Comparison of ENCODE assay signal across 10 cellular contexts in genomic region chr15:57158589-57158988, GRCh38.
A peak's percentile ranks its signal among the peaks of the same experiment; 100 is the strongest.
DNase-seq lines count a peak whose midpoint lies in the region; FAIRE-seq and TF ChIP-seq lines count a peak whose summit lies in the region.
"Had no signal": no experiment of that assay in that cellular context is flagged by ENCODE, and none has a peak within 500 bp of the region (broad histone marks: within the 10 kb centered on the region; RNA-seq: fewer than 3 reads in every experiment).

No MANE protein-coding gene starts in this region.

- H3K27me3 Mint-ChIP-seq in neural progenitor cell (ENCODE audit: insufficient read depth, low read depth) = no peaks in the 10 kb centered on the region

- no peak overlapping the region for H3K27ac Mint-ChIP-seq in neural progenitor cell

- peak; percentile 47 for FAIRE-seq in GM18507 (lab: Jason Lieb, UNC)

- H4K20me1 ChIP-seq in neural progenitor cell (ENCODE audit: low read depth) = peaks cover 11% of the 10 kb centered on the region
- no peaks in the 10 kb centered on the region for H4K20me1 ChIP-seq in Karpas-422 (ENCODE audit: insufficient read depth, low read depth, low read length)

- no peaks in the 10 kb centered on the region for H3F3A ChIP-seq in neural progenitor cell (ENCODE audit: low read depth)

- H3K9ac ChIP-seq in neural progenitor cell = no peak overlapping the region
- H3K9ac ChIP-seq in Karpas-422 (ENCODE audit: low read length) = no peak overlapping the region
- H3K9ac ChIP-seq: KMS-11 had no signal

- H3K4me1 ChIP-seq in neural progenitor cell (no peaks in the 10 kb centered on the region), Karpas-422 (ENCODE audit: low read length) (peaks cover 9% of the 10 kb centered on the region)

- peaks cover 5% of the 10 kb centered on the region for H3K4me1 Mint-ChIP-seq in neural progenitor cell

- DNase-seq in GM18507 (ENCODE audit: extremely low spot score, insufficient read length, low read depth) = no peak
- DNase-seq in NCI-H2196 (lab: John Stamatoyannopoulos, UW; ENCODE audit: unreplicated experiment) = peak; percentile 55
- peak; percentile 66 for DNase-seq in cerebellar cortex (ENCODE audit: low spot score)
- DNase-seq in neural progenitor cell (ENCODE audit: low spot score) = no peak
- DNase-seq in KG1 (lab: John Stamatoyannopoulos, UW) = no peak
- no peak for DNase-seq in Karpas-422
- no peak for DNase-seq in activated CD4-positive, alpha-beta T cell treated with anti-CD3 and anti-CD28 coated beads for 4 hours
- DNase-seq in activated CD4-positive, alpha-beta T cell treated with anti-CD3 and anti-CD28 coated beads for 1 hour = no peak

- H3K27me3 ChIP-seq in neural progenitor cell (no peaks in the 10 kb centered on the region), Karpas-422 (ENCODE audit: low read length) (no peaks in the 10 kb centered on the region)

- H2AFZ ChIP-seq in neural progenitor cell (replicated peaks) = no peak overlapping the region
- no peak overlapping the region for H2AFZ ChIP-seq in Karpas-422 (ENCODE audit: low read length)

- H3K36me3 Mint-ChIP-seq in neural progenitor cell = peaks cover under 1% of the 10 kb centered on the region

- no peaks in the 10 kb centered on the region for H3K9me2 ChIP-seq in Karpas-422 (replicated peaks; ENCODE audit: insufficient read depth, low read length)

- H3K4me2 ChIP-seq in neural progenitor cell (no peak overlapping the region), Karpas-422 (ENCODE audit: low read depth, low read length, poor library complexity, severe bottlenecking) (no peak overlapping the region)
- H3K4me2 ChIP-seq: KMS-11 had no signal

- no peaks in the 10 kb centered on the region for H3K9me3 Mint-ChIP-seq in neural progenitor cell

- H3K36me3 ChIP-seq in neural progenitor cell (peaks cover 5% of the 10 kb centered on the region), Karpas-422 (ENCODE audit: insufficient read depth, low read length) (no peaks in the 10 kb centered on the region)
- H3K36me3 ChIP-seq: thoracic aorta had no signal

- H3K79me2 ChIP-seq in neural progenitor cell (ENCODE audit: low read depth) (peaks cover 18% of the 10 kb centered on the region), Karpas-422 (ENCODE audit: low read length) (peaks cover 46% of the 10 kb centered on the region)

- H3K9me3 ChIP-seq in neural progenitor cell (ENCODE audit: low read depth) (no peaks in the 10 kb centered on the region), Karpas-422 (ENCODE audit: low read length) (no peaks in the 10 kb centered on the region)
- H3K9me3 ChIP-seq: thoracic aorta had no signal

- H3K4me3 Mint-ChIP-seq in neural progenitor cell = no peak overlapping the region

- TF ChIP-seq CTCF in neural progenitor cell (IDR thresholded peaks at IDR 0.05) = no peak

- peak overlapping the region; percentile 40 for H3K27ac ChIP-seq in neural progenitor cell
- H3K27ac ChIP-seq in Karpas-422 (ENCODE audit: low read length) = no peak overlapping the region
- H3K27ac ChIP-seq: KMS-11, thoracic aorta had no signal

- no peak overlapping the region for H3K4me3 ChIP-seq in neural progenitor cell
- H3K4me3 ChIP-seq in Karpas-422 (ENCODE audit: low read length) = no peak overlapping the region
- H3K4me3 ChIP-seq: thoracic aorta had no signal

Comparison
In these comparisons a context has a peak if more than half of its experiments do, and no peak if none do; other contexts are left out.
1. DNase-seq: peak in NCI-H2196 (single experiment) and cerebellar cortex (single experiment); none in GM18507 (single experiment), neural progenitor cell (single experiment), KG1 (single experiment), Karpas-422 (single experiment), activated CD4-positive, alpha-beta T cell treated with anti-CD3 and anti-CD28 coated beads for 4 hours (0 of 2) and activated CD4-positive, alpha-beta T cell treated with anti-CD3 and anti-CD28 coated beads for 1 hour (single experiment).